In genomic region chr15:39270976-39271375, GRCh38 we compare ENCODE assay signal across 17 cellular contexts.
DNase-seq lines count a peak whose midpoint lies in the region; ATAC-seq and TF ChIP-seq lines count a peak whose summit lies in the region.
"Had no signal": no experiment of that assay in that cellular context is flagged by ENCODE, and none has a peak within 500 bp of the region (broad histone marks: within the 10 kb centered on the region; RNA-seq: fewer than 3 reads in every experiment).

No MANE protein-coding gene starts in this region.

- no peak overlapping the region for H3K27ac ChIP-seq in GM23338 (ENCODE audit: low read depth)
- H3K27ac ChIP-seq: coronary artery, testis had no signal

- H3K4me3 ChIP-seq in fibroblast of villous mesenchyme (ENCODE audit: low read depth, low read length) (no peak overlapping the region), GM23338 (no peak overlapping the region)
- H3K4me3 ChIP-seq: coronary artery, HAP-1, testis had no signal

- H4K20me1 ChIP-seq in GM23338 (replicated peaks; ENCODE audit: insufficient read depth): no peaks in the 10 kb centered on the region

- no peak overlapping the region for H2AFZ ChIP-seq in GM23338

- ATAC-seq in GM23338: no peak
- ATAC-seq: activated naive CD4-positive, alpha-beta T cell treated with anti-CD3 and anti-CD28 coated beads, Interleukin-2, amount 50 U/mL, for 72 hours; HepG2 had no signal

- H3K4me3 Mint-ChIP-seq in GM23338: no peak overlapping the region

- H3K36me3 ChIP-seq in GM23338 (ENCODE audit: insufficient read depth): no peaks in the 10 kb centered on the region
- H3K36me3 ChIP-seq: HAP-1 had no signal

- H3K27ac Mint-ChIP-seq in GM23338: no peak overlapping the region
- H3K27ac Mint-ChIP-seq: activated naive CD4-positive, alpha-beta T cell treated with anti-CD3 and anti-CD28 coated beads, Interleukin-2, amount 50 U/mL, for 72 hours had no signal

- TF ChIP-seq CTCF in fibroblast of villous mesenchyme (IDR thresholded peaks at IDR 0.05; ENCODE audit: insufficient read depth, low read depth, low read length): no peak
- TF ChIP-seq CTCF in GM20000 (IDR thresholded peaks at IDR 0.05; ENCODE audit: extremely low read depth, missing control alignments): no peak
- TF ChIP-seq CTCF in GM23338 (conservative IDR thresholded peaks at IDR 0.05; ENCODE audit: low read depth in 2 of 2): no peak

- no peaks in the 10 kb centered on the region for H3K9me3 Mint-ChIP-seq in GM23338
- H3K9me3 Mint-ChIP-seq: activated naive CD4-positive, alpha-beta T cell treated with anti-CD3 and anti-CD28 coated beads, Interleukin-2, amount 50 U/mL, for 72 hours had no signal

- no peaks in the 10 kb centered on the region for H3K36me3 Mint-ChIP-seq in GM23338 (ENCODE audit: low read depth)
- H3K36me3 Mint-ChIP-seq: activated naive CD4-positive, alpha-beta T cell treated with anti-CD3 and anti-CD28 coated beads, Interleukin-2, amount 50 U/mL, for 72 hours had no signal

- H3K79me2 ChIP-seq in GM23338 (replicated peaks; ENCODE audit: insufficient read depth): no peaks in the 10 kb centered on the region

- no peaks in the 10 kb centered on the region for H3K4me1 ChIP-seq in GM23338 (ENCODE audit: insufficient read depth)
- H3K4me1 ChIP-seq: HAP-1, testis had no signal

- peaks cover 2% of the 10 kb centered on the region; the same call in 2 of the 3 replicates for H3K4me1 Mint-ChIP-seq in GM23338

- H3F3A ChIP-seq in GM23338 (replicated peaks; ENCODE audit: low read depth): no peaks in the 10 kb centered on the region

- H3K4me2 ChIP-seq in GM23338: no peak overlapping the region

- no peaks in the 10 kb centered on the region for H3K27me3 Mint-ChIP-seq in GM23338 (ENCODE audit: insufficient read depth, low read depth, poor library complexity)

- H3K9me2 ChIP-seq in GM23338 (ENCODE audit: insufficient read depth): no peaks in the 10 kb centered on the region

- DNase-seq in DMS53 (lab: John Stamatoyannopoulos, UW): peak; percentile 18
- DNase-seq in DMS53 treated with DMSO at 0.1 percent for 48 hours (lab: John Stamatoyannopoulos, UW; ENCODE audit: unreplicated experiment): no peak
- peak; percentile 22 for DNase-seq in T1000 (lab: John Stamatoyannopoulos, UW)
- peak; percentile 72 for DNase-seq in fibroblast of villous mesenchyme (ENCODE audit: low read depth)
- no peak for DNase-seq in activated naive CD4-positive, alpha-beta T cell treated with Interleukin-2 at 50 U/mL for 16 hours
- DNase-seq in GM20000 (ENCODE audit: low spot score): no peak
- no peak for DNase-seq in NCI-H82 treated with DMSO at 0.1 percent for 48 hours (lab: John Stamatoyannopoulos, UW; ENCODE audit: unreplicated experiment)
- DNase-seq in GM23338 (ENCODE audit: low spot score): no peak
- DNase-seq: DND-41, head of caudate nucleus, NCI-H526 treated with DMSO at 0.1 percent for 48 hours, SIG-M5, testis had no signal

- H3K27me3 ChIP-seq in GM23338 (ENCODE audit: insufficient read depth): no peaks in the 10 kb centered on the region
- H3K27me3 ChIP-seq: testis had no signal

TF ChIP-seq in GM23338, 12 proteins besides CTCF, POLR2A, EP300 and RAD21 (continues in another document):
- TF ChIP-seq ZNF331 (CRISPR knock-in tag; IDR thresholded peaks at IDR 0.05; ENCODE audit: low read depth): no peak
- TF ChIP-seq EZH2phosphoT487 (IDR thresholded peaks at IDR 0.05; ENCODE audit: unreplicated experiment): no peak
- no peak for TF ChIP-seq REST (IDR thresholded peaks at IDR 0.05; ENCODE audit: unreplicated experiment)
- TF ChIP-seq EZH2 (IDR thresholded peaks at IDR 0.05; ENCODE audit: low read depth, unreplicated experiment): no peak
- TF ChIP-seq ZNF462 (CRISPR knock-in tag; IDR thresholded peaks at IDR 0.05): no peak
- TF ChIP-seq STAT1 (IDR thresholded peaks at IDR 0.05; ENCODE audit: unreplicated experiment): no peak
- no peak for TF ChIP-seq NANOG (IDR thresholded peaks at IDR 0.05; ENCODE audit: borderline replicate concordance)
- no peak for TF ChIP-seq JUNB (IDR thresholded peaks at IDR 0.05; ENCODE audit: unreplicated experiment)

Comparison
In these comparisons a context has a peak if more than half of its experiments do, and no peak if none do; other contexts are left out.
1. DNase-seq: peak in DMS53 (single experiment), T1000 (single experiment) and fibroblast of villous mesenchyme (single experiment); none in DMS53 treated with DMSO at 0.1 percent for 48 hours (single experiment), activated naive CD4-positive, alpha-beta T cell treated with Interleukin-2 at 50 U/mL for 16 hours (single experiment), GM20000 (single experiment), NCI-H82 treated with DMSO at 0.1 percent for 48 hours (single experiment) and GM23338 (single experiment).